Comparison of ENCODE assay signal across 13 cellular contexts in the genomic region with DNA sequence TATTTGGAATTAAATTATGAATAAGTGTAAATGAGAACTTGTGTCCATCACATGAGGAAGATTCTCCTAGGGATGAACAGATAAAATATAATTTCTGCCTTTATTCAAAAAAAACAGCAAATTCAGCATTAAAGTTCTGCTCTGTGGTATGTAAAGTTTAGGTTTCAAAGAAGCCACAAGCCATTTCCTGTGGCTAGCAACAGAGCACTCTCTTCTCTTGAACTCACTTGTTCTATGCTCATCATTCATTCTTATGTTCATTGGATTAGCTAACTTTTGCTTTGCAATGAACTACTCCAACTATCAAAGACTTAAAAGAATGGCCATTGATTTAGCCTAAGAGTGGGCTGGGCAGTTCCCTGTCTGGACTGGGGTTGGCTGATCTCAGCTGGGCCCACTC. TPM values are rescaled to one million over a fixed set of nuclear protein-coding genes. Genes with fewer than 3 reads are reported as not detected.
DNase-seq lines count a peak whose midpoint lies in the region; ATAC-seq lines count a peak whose summit lies in the region.
"Had no signal": no experiment of that assay in that cellular context is flagged by ENCODE, and none has a peak within 500 bp of the region (broad histone marks: within the 10 kb centered on the region; RNA-seq: fewer than 3 reads in every experiment).

No MANE protein-coding gene starts in this region.

- no peaks in the 10 kb centered on the region for H3K36me3 Mint-ChIP-seq in activated CD4-positive, alpha-beta T cell treated with anti-CD3 and anti-CD28 coated beads for 36 hours (ENCODE audit: low read depth)
- H3K36me3 Mint-ChIP-seq in naive thymus-derived CD8-positive, alpha-beta T cell = peaks cover 0 to 10% (median 5%) of the 10 kb centered on the region in 3 donors

- H3K9me3 Mint-ChIP-seq in activated CD4-positive, alpha-beta T cell treated with anti-CD3 and anti-CD28 coated beads for 36 hours (ENCODE audit: low read depth) = no peaks in the 10 kb centered on the region
- peaks cover 0 to 9% (median 4%) of the 10 kb centered on the region in 9 donors for H3K9me3 Mint-ChIP-seq in naive thymus-derived CD8-positive, alpha-beta T cell

- CTCF ChIA-PET in activated CD4-positive, alpha-beta T cell treated with anti-CD3 and anti-CD28 coated beads for 36 hours (lab: Charles Lee) = interaction anchor here (0.7 to 1.1 kb wide), 3 partner anchors 9 to 134 kb away, joined by 3 read pairs; no protein-coding TSS in a partner anchor

- no peak overlapping the region for H3K27ac Mint-ChIP-seq in activated CD4-positive, alpha-beta T cell treated with anti-CD3 and anti-CD28 coated beads for 36 hours
- H3K27ac Mint-ChIP-seq in naive thymus-derived CD8-positive, alpha-beta T cell = peak overlapping the region in 4 of 10 donors; percentile 28 to 90 (median 52)

- peak; percentile 76 for ATAC-seq in activated CD4-positive, alpha-beta T cell treated with anti-CD3 and anti-CD28 coated beads for 36 hours
- ATAC-seq in GM21717 (IDR thresholded peaks at IDR 0.05; ENCODE audit: unreplicated experiment) = peak; percentile 66
- peak; percentile 79 for ATAC-seq in HG03571 (IDR thresholded peaks at IDR 0.05; ENCODE audit: unreplicated experiment)
- ATAC-seq in naive thymus-derived CD8-positive, alpha-beta T cell = peak; percentile 86 to 99

- POLR2A ChIA-PET in activated CD4-positive, alpha-beta T cell treated with anti-CD3 and anti-CD28 coated beads for 36 hours (lab: Charles Lee) = no interaction called here
- POLR2A ChIA-PET in naive thymus-derived CD8-positive, alpha-beta T cell (lab: Charles Lee) = interaction anchor here (1.8 kb wide), 1 partner anchor 21 kb away, joined by 7 read pairs; a partner anchor contains a TSS

- peaks cover 4% of the 10 kb centered on the region for H3K27me3 Mint-ChIP-seq in activated CD4-positive, alpha-beta T cell treated with anti-CD3 and anti-CD28 coated beads for 36 hours
- H3K27me3 Mint-ChIP-seq in naive thymus-derived CD8-positive, alpha-beta T cell = peaks cover 14 to 66% (median 17%) of the 10 kb centered on the region in 5 donors

- peaks cover 31% of the 10 kb centered on the region for H3K4me1 Mint-ChIP-seq in activated CD4-positive, alpha-beta T cell treated with anti-CD3 and anti-CD28 coated beads for 36 hours
- peaks cover 18 to 32% (median 30%) of the 10 kb centered on the region in 4 donors for H3K4me1 Mint-ChIP-seq in naive thymus-derived CD8-positive, alpha-beta T cell

- DNase-seq in activated CD4-positive, alpha-beta T cell treated with anti-CD3 and anti-CD28 coated beads for 36 hours = peak; percentile 27
- DNase-seq in activated CD4-positive, alpha-beta T cell treated with anti-CD3 and anti-CD28 coated beads for 4 hours = no peak
- peak in 6 of 10 donors; percentile 9 to 70 (median 38) for DNase-seq in naive thymus-derived CD8-positive, alpha-beta T cell
- no peak for DNase-seq in cerebellum (ENCODE audit: low spot score)
- no peak for DNase-seq in T-helper 9 cell
- no peak for DNase-seq in cardiac septum (ENCODE audit: low spot score)
- DNase-seq: cortex of kidney, islet precursor cell, NCI-H2227 treated with DMSO at 0.1 percent for 48 hours had no signal

- H3K4me3 Mint-ChIP-seq in activated CD4-positive, alpha-beta T cell treated with anti-CD3 and anti-CD28 coated beads for 36 hours = no peak overlapping the region
- peak overlapping the region in 9 of 10 donors; percentile 4 to 75 (median 57) for H3K4me3 Mint-ChIP-seq in naive thymus-derived CD8-positive, alpha-beta T cell

- intact Hi-C loops in activated CD4-positive, alpha-beta T cell treated with anti-CD3 and anti-CD28 coated beads for 36 hours (cut with DNase I, micrococcal nuclease) = no loop called here
- intact Hi-C loops in cardiac septum (cut with DNase I) = no loop called here

RNA-seq across cellular contexts. Expression of a gene that starts 20.8 kb away (rescaled TPM):
- total RNA-seq in activated CD4-positive, alpha-beta T cell treated with anti-CD3 and anti-CD28 coated beads for 36 hours = 100 to 1,000 TPM; 122 to 129 TPM
- total RNA-seq in naive thymus-derived CD8-positive, alpha-beta T cell = 10 to 100 TPM; 51.7 to 54.2 TPM
- 10 to 100 TPM; 60.3 to 79.8 (median 61.3) TPM for polyA plus RNA-seq in naive thymus-derived CD8-positive, alpha-beta T cell
- total RNA-seq in cerebellum (41.6 TPM), cardiac septum (27.7 TPM)

RNA-seq across cellular contexts. Expression of a gene that starts 39.1 kb away (rescaled TPM):
- not detected for total RNA-seq in activated CD4-positive, alpha-beta T cell treated with anti-CD3 and anti-CD28 coated beads for 36 hours
- not detected for total RNA-seq in naive thymus-derived CD8-positive, alpha-beta T cell
- not detected for polyA plus RNA-seq in naive thymus-derived CD8-positive, alpha-beta T cell
- total RNA-seq in cerebellum (not detected), cardiac septum (not detected)
- total RNA-seq: skeletal muscle tissue had no signal
- polyA plus RNA-seq: urinary bladder had no signal

Comparison
In these comparisons a context has a peak if more than half of its experiments do, and no peak if none do; other contexts are left out.
1. DNase-seq: peak in activated CD4-positive, alpha-beta T cell treated with anti-CD3 and anti-CD28 coated beads for 36 hours (single experiment) and naive thymus-derived CD8-positive, alpha-beta T cell (6 of 10); none in activated CD4-positive, alpha-beta T cell treated with anti-CD3 and anti-CD28 coated beads for 4 hours (0 of 2), cerebellum (single experiment), T-helper 9 cell (single experiment) and cardiac septum (single experiment).
2. Peak in every context shown above with its lines, with median percentiles within 50 percentile points of each other: ATAC-seq.